In the genomic region with DNA sequence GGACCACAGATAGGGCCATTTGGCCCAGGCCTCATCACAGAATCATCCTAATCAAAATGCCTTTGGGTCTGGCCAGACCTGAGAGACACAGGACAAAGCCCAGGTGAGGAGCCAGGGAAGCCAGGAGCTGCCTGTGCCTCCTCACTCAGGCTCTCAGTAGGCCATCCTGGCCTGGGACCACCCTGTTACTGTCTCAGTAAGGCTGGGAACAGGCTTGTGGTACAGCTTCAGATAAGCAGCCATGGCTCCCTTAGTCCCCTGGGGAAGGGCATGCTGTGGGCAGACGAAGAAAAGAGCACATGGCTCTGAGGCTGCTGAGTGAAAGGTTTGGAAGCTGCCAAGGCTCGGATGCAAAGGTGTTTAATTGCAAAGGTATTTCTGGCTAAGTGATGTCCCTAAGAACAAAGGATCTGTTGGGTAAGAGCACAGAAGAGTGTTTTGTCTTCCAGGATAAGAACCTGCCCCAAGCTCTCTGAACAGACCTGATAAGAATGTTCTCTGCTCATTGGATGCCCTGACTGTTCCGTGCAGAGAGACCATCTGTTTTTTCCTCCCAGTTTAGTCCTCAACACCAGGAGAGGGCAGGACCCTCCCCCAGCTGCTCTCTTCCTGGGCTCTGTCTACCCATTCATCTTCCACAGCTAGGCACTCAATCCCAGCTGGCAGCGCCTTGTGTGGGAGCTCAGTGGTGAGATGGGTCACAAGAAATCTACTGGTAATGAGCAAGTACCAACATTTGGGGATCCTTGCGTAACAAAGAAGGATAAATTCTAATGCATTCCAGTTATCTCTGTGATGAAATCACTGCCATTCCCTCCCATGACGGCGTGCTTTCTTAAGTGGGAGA, we compare ENCODE assay signal across 1 cellular context.
TF ChIP-seq lines count a peak whose summit lies in the region.

No MANE protein-coding gene starts in this region.

TF ChIP-seq in IMR-90, 13 proteins besides CTCF, POLR2A, EP300 and RAD21 (continued from another document):
- TF ChIP-seq, protein P1, sequence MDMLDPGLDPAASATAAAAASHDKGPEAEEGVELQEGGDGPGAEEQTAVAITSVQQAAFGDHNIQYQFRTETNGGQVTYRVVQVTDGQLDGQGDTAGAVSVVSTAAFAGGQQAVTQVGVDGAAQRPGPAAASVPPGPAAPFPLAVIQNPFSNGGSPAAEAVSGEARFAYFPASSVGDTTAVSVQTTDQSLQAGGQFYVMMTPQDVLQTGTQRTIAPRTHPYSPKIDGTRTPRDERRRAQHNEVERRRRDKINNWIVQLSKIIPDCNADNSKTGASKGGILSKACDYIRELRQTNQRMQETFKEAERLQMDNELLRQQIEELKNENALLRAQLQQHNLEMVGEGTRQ (IDR thresholded peaks at IDR 0.05; ENCODE audit: low read depth, low read length): no peak
- peak; percentile 63 for TF ChIP-seq CEBPB (IDR thresholded peaks at IDR 0.05; ENCODE audit: low read depth, low read length)
- TF ChIP-seq MXI1 (IDR thresholded peaks at IDR 0.05; ENCODE audit: borderline replicate concordance, low read depth, low read length): no peak
